Comparison of ENCODE assay signal across 23 cellular contexts in genomic region chr4:145530662-145531061, GRCh38. TPM values are rescaled to one million over a fixed set of nuclear protein-coding genes. Genes with fewer than 3 reads are reported as not detected.
DNase-seq lines count a peak whose midpoint lies in the region; ATAC-seq, FAIRE-seq and TF ChIP-seq lines count a peak whose summit lies in the region.
"Had no signal": no experiment of that assay in that cellular context is flagged by ENCODE, and none has a peak within 500 bp of the region (broad histone marks: within the 10 kb centered on the region; RNA-seq: fewer than 3 reads in every experiment).

No MANE protein-coding gene starts in this region.

- H3K79me2 ChIP-seq in OCI-LY1 (ENCODE audit: insufficient read depth, low read length): peaks cover 94% of the 10 kb centered on the region

- H3F3A ChIP-seq in OCI-LY1 (ENCODE audit: insufficient read depth, low read length): no peaks in the 10 kb centered on the region

- peaks cover 99% of the 10 kb centered on the region for H3K4me1 ChIP-seq in OCI-LY1 (ENCODE audit: insufficient read depth, low read length, severe bottlenecking)
- peaks cover 5 to 10% (median 7%) of the 10 kb centered on the region in 3 donors for H3K4me1 ChIP-seq in pancreas

- no peaks in the 10 kb centered on the region for H4K20me1 ChIP-seq in OCI-LY1 (ENCODE audit: insufficient read depth, low read length)

- H3K4me2 ChIP-seq in OCI-LY1 (ENCODE audit: low read length): peak overlapping the region; percentile 77
- H3K4me2 ChIP-seq: A549 had no signal

- H3K4me1 Mint-ChIP-seq in nephron progenitor cell: peaks cover 11% of the 10 kb centered on the region
- H3K4me1 Mint-ChIP-seq: B cell; CD4-positive, CD25-positive, alpha-beta regulatory T cell had no signal

- 55 to 70% methylated on average over 1 of the region's 1 CpG for WGBS in pancreas, 2 donors

- TF ChIP-seq CTCF in OCI-LY1 (IDR thresholded peaks at IDR 0.05; ENCODE audit: low read length): no peak
- no peak for TF ChIP-seq CTCF in nephron progenitor cell (IDR thresholded peaks at IDR 0.05)
- TF ChIP-seq CTCF in pancreas (IDR thresholded peaks at IDR 0.05): no peak

- FAIRE-seq in pancreas (lab: Jason Lieb, UNC): no peak
- FAIRE-seq: A549, H54, HepG2, K562, RCC 7860 had no signal

- H3K27me3 ChIP-seq in OCI-LY1 (ENCODE audit: insufficient read depth, low read length) (no peaks in the 10 kb centered on the region), pancreas (no peaks in the 10 kb centered on the region), H7 (ENCODE audit: control insufficient read depth, insufficient read depth, low read length) (no peaks in the 10 kb centered on the region)

- no peaks in the 10 kb centered on the region for H3K9me3 Mint-ChIP-seq in nephron progenitor cell
- H3K9me3 Mint-ChIP-seq: T-helper 1 cell treated with Interleukin-12 subunit alpha and Interleukin-12 subunit beta and Interleukin-4 antibody, amounts not matched to agents 30 μg/mL and 1 μg/mL, for 36 hours had no signal

- H3K4me3 ChIP-seq in OCI-LY1 (ENCODE audit: low read depth, low read length, poor library complexity, severe bottlenecking) (peak overlapping the region; percentile 58), pancreas (no peak overlapping the region), H7 (ENCODE audit: insufficient read depth, low read depth, low read length) (no peak overlapping the region)
- H3K4me3 ChIP-seq: A549, K562 had no signal

- H3K9me3 ChIP-seq in OCI-LY1 (ENCODE audit: low read length): no peaks in the 10 kb centered on the region
- H3K9me3 ChIP-seq in pancreas: no peaks in the 10 kb centered on the region
- H3K9me3 ChIP-seq: A549 had no signal

- H3K36me3 ChIP-seq in OCI-LY1 (ENCODE audit: insufficient read depth, low read length) (peaks cover 65% of the 10 kb centered on the region), pancreas (no peaks in the 10 kb centered on the region), H7 (replicated peaks; ENCODE audit: control insufficient read depth, insufficient read depth, low read length) (no peaks in the 10 kb centered on the region)

- intact Hi-C loops in pancreas (cut with DNase I): no loop called here

- no peaks in the 10 kb centered on the region for H3K9me2 ChIP-seq in OCI-LY1 (ENCODE audit: low read depth, low read length)

- H2AFZ ChIP-seq in OCI-LY1 (ENCODE audit: low read length): no peak overlapping the region

- peak overlapping the region; percentile 78 for H3K9ac ChIP-seq in OCI-LY1 (ENCODE audit: low read length)

- no peaks in the 10 kb centered on the region for H3K27me3 Mint-ChIP-seq in nephron progenitor cell (ENCODE audit: low read depth, poor library complexity)

- DNase-seq in dermis blood vessel endothelial cell (peak; percentile 54), nephron progenitor cell (no peak), NCI-H1048 (lab: John Stamatoyannopoulos, UW) (no peak), pancreas (no peak), H7 (no peak), NCI-H526 treated with DMSO at 0.1 percent for 48 hours (lab: John Stamatoyannopoulos, UW) (no peak)
- DNase-seq: CD4-positive, CD25-positive, alpha-beta regulatory T cell; COR-L47; DMS 273 treated with DMSO at 0.1 percent for 48 hours; DMS79 treated with DMSO at 0.1 percent for 48 hours; MV-4-11; NCI-H1417; NCI-H2081 treated with DMSO at 0.1 percent for 48 hours; NCI-H446 treated with DMSO at 0.1 percent for 48 hours had no signal

- H3K27ac ChIP-seq in OCI-LY1 (ENCODE audit: low read depth, low read length, poor library complexity, severe bottlenecking) (peak overlapping the region; percentile 94), pancreas (no peak overlapping the region)
- H3K27ac ChIP-seq: A549 had no signal

- peaks cover 29% of the 10 kb centered on the region for H3K36me3 Mint-ChIP-seq in nephron progenitor cell (ENCODE audit: low read depth)
- H3K36me3 Mint-ChIP-seq: CD4-positive, CD25-positive, alpha-beta regulatory T cell had no signal

- H3K27ac Mint-ChIP-seq in nephron progenitor cell: peak overlapping the region; percentile 69
- H3K27ac Mint-ChIP-seq: B cell; CD4-positive, CD25-positive, alpha-beta regulatory T cell; T-helper 1 cell treated with Interleukin-12 subunit alpha and Interleukin-12 subunit beta and Interleukin-4 antibody, amounts not matched to agents 30 μg/mL and 1 μg/mL, for 36 hours had no signal

- peak; percentile 5 for ATAC-seq in GM21786 (IDR thresholded peaks at IDR 0.05; ENCODE audit: unreplicated experiment)
- ATAC-seq in pancreas: no peak
- ATAC-seq: A549, HepG2, K562 had no signal

- H3K4me3 Mint-ChIP-seq in nephron progenitor cell: no peak overlapping the region
- H3K4me3 Mint-ChIP-seq: B cell; CD4-positive, CD25-positive, alpha-beta regulatory T cell; T-helper 1 cell treated with Interleukin-12 subunit alpha and Interleukin-12 subunit beta and Interleukin-4 antibody, amounts not matched to agents 30 μg/mL and 1 μg/mL, for 36 hours had no signal

RNA-seq across cellular contexts. Expression of gene SMAD1, which starts 49.0 kb away (rescaled TPM):
- 127 and 186 TPM in 2 replicates for total RNA-seq in dermis blood vessel endothelial cell
- 10 to 100 TPM; 11.4 to 19.3 (median 16.6) TPM for total RNA-seq in pancreas
- 1 to 10 TPM; 2.6 to 4.6 TPM for polyA plus RNA-seq in pancreas
- total RNA-seq in H7 (2014; rRNA removed; shearing (Covaris generic)): 21.2 and 26.2 TPM in 2 replicates
- total RNA-seq: B cell had no signal
